Comparison of ENCODE assay signal across 2 cellular contexts in genomic region chr19:49651871-49652722, GRCh38.
A peak's percentile ranks its signal among the peaks of the same experiment; 100 is the strongest.
TF ChIP-seq lines count a peak whose summit lies in the region.

No MANE protein-coding gene starts in this region.

TF ChIP-seq in GM23338, 12 proteins besides CTCF, POLR2A, EP300 and RAD21:
- no peak for TF ChIP-seq ETS1 (IDR thresholded peaks at IDR 0.05)
- TF ChIP-seq REST (IDR thresholded peaks at IDR 0.05; ENCODE audit: unreplicated experiment): no peak

TF ChIP-seq in K562, 482 proteins besides CTCF, POLR2A, EP300 and RAD21:
- TF ChIP-seq RBFOX2 (IDR thresholded peaks at IDR 0.05; ENCODE audit: low read depth, low read length) (0 out of 2 replicates have a peak, but pooled peaks have one; percentile 5), ILK (tag; IDR thresholded peaks at IDR 0.05; ENCODE audit: borderline replicate concordance, low read depth) (no peak), ZBTB33 (CRISPR knock-in tag; IDR thresholded peaks at IDR 0.05) (peak; percentile 78; the same call in 1 of the 2 replicates)
